ENCODE assay signal across 15 cellular contexts in the genomic region with DNA sequence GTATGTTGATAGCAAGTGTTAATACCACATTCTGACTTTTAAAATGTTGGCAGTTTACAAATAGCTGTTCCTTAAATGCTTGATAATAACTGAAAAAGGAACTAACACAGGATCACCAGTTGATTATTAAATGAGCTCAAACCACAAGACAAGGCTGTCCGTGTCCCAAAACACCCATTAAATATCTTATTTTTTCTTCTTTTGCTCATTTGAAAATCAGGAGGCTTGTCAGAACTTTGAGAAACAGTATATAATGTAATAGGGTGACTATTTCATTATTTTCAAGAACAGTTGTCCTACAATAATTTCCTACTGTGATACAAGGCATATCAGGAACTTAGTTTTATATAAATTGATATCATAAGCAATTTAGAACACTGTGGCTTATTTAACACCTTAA. TPM values are rescaled to one million over a fixed set of nuclear protein-coding genes. Genes with fewer than 3 reads are reported as not detected.
DNase-seq lines count a peak whose midpoint lies in the region; ATAC-seq, FAIRE-seq and TF ChIP-seq lines count a peak whose summit lies in the region.
"Had no signal": no experiment of that assay in that cellular context is flagged by ENCODE, and none has a peak within 500 bp of the region (broad histone marks: within the 10 kb centered on the region; RNA-seq: fewer than 3 reads in every experiment).

No MANE protein-coding gene starts in this region.

- H3K36me3 ChIP-seq in right atrium auricular region (no peaks in the 10 kb centered on the region), esophagus muscularis mucosa (peaks cover 0 to 5% (median 0%) of the 10 kb centered on the region in 4 donors), uterus (no peaks in the 10 kb centered on the region), kidney (ENCODE audit: control insufficient read depth in 1 of 2, insufficient read depth in 2 of 2, low read length in 2 of 2) (no peaks in the 10 kb centered on the region)

- H3K27me3 Mint-ChIP-seq in CD4-positive, alpha-beta T cell: peaks cover 15% of the 10 kb centered on the region
- H3K27me3 Mint-ChIP-seq in progenitor cell of endocrine pancreas: peaks cover 87% of the 10 kb centered on the region

- H3K4me3 Mint-ChIP-seq in CD4-positive, alpha-beta T cell: no peak overlapping the region
- no peak overlapping the region for H3K4me3 Mint-ChIP-seq in progenitor cell of endocrine pancreas (ENCODE audit: low read depth)
- H3K4me3 Mint-ChIP-seq: activated CD4-positive, alpha-beta memory T cell treated with anti-CD3 and anti-CD28 coated beads, Interleukin-2, amount 10 ng/mL, durations not matched to agents 7 days and 5 days; CD8-positive, alpha-beta T cell had no signal

- no peak for DNase-seq in right atrium auricular region (ENCODE audit: low spot score)
- no peak for DNase-seq in Right ventricle myocardium superior
- peak; percentile 88 for DNase-seq in NCI-H2029 treated with DMSO at 0.1 percent for 48 hours (lab: John Stamatoyannopoulos, UW)
- DNase-seq in esophagus muscularis mucosa (ENCODE audit: extremely low spot score): no peak
- no peak for DNase-seq in uterus
- no peak for DNase-seq in CD4-positive, alpha-beta T cell
- DNase-seq in progenitor cell of endocrine pancreas (ENCODE audit: low spot score, unreplicated experiment): no peak
- DNase-seq in kidney: no peak
- DNase-seq: activated CD4-positive, alpha-beta memory T cell treated with anti-CD3 and anti-CD28 coated beads, Interleukin-2, amount 10 ng/mL, durations not matched to agents 7 days and 5 days; CD8-positive, alpha-beta T cell; effector CD4-positive, alpha-beta T cell; NCI-H510A; T-helper 1 cell had no signal

- intact Hi-C loops in Right ventricle myocardium superior (cut with DNase I) (no loop called here), esophagus muscularis mucosa (cut with DNase I) (no loop called here), uterus (cut with DNase I; ENCODE audit: low total_unique reads) (no loop called here), kidney (cut with DNase I) (no loop called here)
- intact Hi-C loops in CD4-positive, alpha-beta T cell (cut with DNase I, micrococcal nuclease): loop anchor here in 1 of 2 experiments (10.0 kb wide), 1 partner anchor 542 kb away; a partner anchor contains a TSS

- TF ChIP-seq CTCF in right atrium auricular region (IDR thresholded peaks at IDR 0.05) (no peak), esophagus muscularis mucosa (IDR thresholded peaks at IDR 0.05) (no peak), uterus (IDR thresholded peaks at IDR 0.05) (no peak), progenitor cell of endocrine pancreas (IDR thresholded peaks at IDR 0.05; ENCODE audit: unreplicated experiment) (no peak), kidney (IDR thresholded peaks at IDR 0.05; ENCODE audit: borderline replicate concordance, extremely low read depth, insufficient read depth) (no peak)
- no peak for TF ChIP-seq CTCF in CD4-positive, alpha-beta T cell (IDR thresholded peaks at IDR 0.05)

- no peaks in the 10 kb centered on the region for H3K9me3 Mint-ChIP-seq in CD4-positive, alpha-beta T cell
- no peaks in the 10 kb centered on the region for H3K9me3 Mint-ChIP-seq in progenitor cell of endocrine pancreas (ENCODE audit: low read depth)
- H3K9me3 Mint-ChIP-seq: activated CD4-positive, alpha-beta memory T cell treated with anti-CD3 and anti-CD28 coated beads, Interleukin-2, amount 10 ng/mL, durations not matched to agents 7 days and 5 days; activated naive CD4-positive, alpha-beta T cell treated with anti-CD3 and anti-CD28 coated beads, Interleukin-2, amount 50 U/mL, for 72 hours; CD8-positive, alpha-beta T cell had no signal

- CTCF ChIA-PET in CD4-positive, alpha-beta T cell (lab: Charles Lee): interaction anchor here (0.9 to 4.8 kb wide), 2 partner anchors 13 to 43 kb away, joined by 3 to 23 read pairs; a partner anchor contains a TSS

- POLR2A ChIA-PET in CD4-positive, alpha-beta T cell (lab: Charles Lee): interaction anchor here (1.6 kb wide), 1 partner anchor 12 kb away, joined by 5 read pairs; a partner anchor contains a TSS

- H3K9me3 ChIP-seq in right atrium auricular region: no peaks in the 10 kb centered on the region
- H3K9me3 ChIP-seq in esophagus muscularis mucosa: no peaks in the 10 kb centered on the region
- no peaks in the 10 kb centered on the region for H3K9me3 ChIP-seq in uterus
- H3K9me3 ChIP-seq in CD4-positive, alpha-beta T cell (ENCODE audit: control insufficient read depth, low read length): no peaks in the 10 kb centered on the region
- H3K9me3 ChIP-seq in kidney (ENCODE audit: control insufficient read depth in 1 of 2, low read length in 2 of 2): no peaks in the 10 kb centered on the region

- peak overlapping the region in 1 of 2 donors; percentile 91 for H3K4me3 ChIP-seq in right atrium auricular region
- peak overlapping the region; percentile 24 to 98 (median 80) for H3K4me3 ChIP-seq in esophagus muscularis mucosa
- no peak overlapping the region for H3K4me3 ChIP-seq in uterus
- H3K4me3 ChIP-seq in kidney (ENCODE audit: low read length in 2 of 2): peak overlapping the region in 1 of 2 donors; percentile 28

- peaks cover 36% of the 10 kb centered on the region for H3K4me1 Mint-ChIP-seq in CD4-positive, alpha-beta T cell (ENCODE audit: low read depth)
- peaks cover 6% of the 10 kb centered on the region for H3K4me1 Mint-ChIP-seq in progenitor cell of endocrine pancreas (ENCODE audit: low read depth)

- no peak overlapping the region for H3K27ac Mint-ChIP-seq in CD4-positive, alpha-beta T cell
- H3K27ac Mint-ChIP-seq in progenitor cell of endocrine pancreas: no peak overlapping the region
- H3K27ac Mint-ChIP-seq: activated CD4-positive, alpha-beta memory T cell treated with anti-CD3 and anti-CD28 coated beads, Interleukin-2, amount 10 ng/mL, durations not matched to agents 7 days and 5 days; activated naive CD4-positive, alpha-beta T cell treated with anti-CD3 and anti-CD28 coated beads, Interleukin-2, amount 50 U/mL, for 72 hours; CD8-positive, alpha-beta T cell had no signal

- H3K36me3 Mint-ChIP-seq in CD4-positive, alpha-beta T cell (ENCODE audit: low read depth): peaks cover 20% of the 10 kb centered on the region
- no peaks in the 10 kb centered on the region for H3K36me3 Mint-ChIP-seq in progenitor cell of endocrine pancreas (ENCODE audit: insufficient read depth)

- H3K4me1 ChIP-seq in right atrium auricular region: peaks cover 0 to 8% of the 10 kb centered on the region in 2 donors
- H3K4me1 ChIP-seq in esophagus muscularis mucosa: peaks cover 2 to 34% (median 20%) of the 10 kb centered on the region in 4 donors
- no peaks in the 10 kb centered on the region for H3K4me1 ChIP-seq in uterus
- peaks cover 0 to 5% of the 10 kb centered on the region in 2 donors for H3K4me1 ChIP-seq in kidney (ENCODE audit: control insufficient read depth in 1 of 2, insufficient read depth in 1 of 2, low read depth in 1 of 2, low read length in 2 of 2)

- TF ChIP-seq EP300 in esophagus muscularis mucosa (IDR thresholded peaks at IDR 0.05): no peak

- no peaks in the 10 kb centered on the region for H3K27me3 ChIP-seq in right atrium auricular region
- no peaks in the 10 kb centered on the region for H3K27me3 ChIP-seq in esophagus muscularis mucosa
- H3K27me3 ChIP-seq in uterus: peaks cover 0 to 4% of the 10 kb centered on the region in 2 donors
- peaks cover 10% of the 10 kb centered on the region for H3K27me3 ChIP-seq in CD4-positive, alpha-beta T cell (ENCODE audit: control insufficient read depth, insufficient read depth, low read length)

- H3K9ac ChIP-seq in kidney (ENCODE audit: low read length in 2 of 2): no peak overlapping the region

- no peak for FAIRE-seq in kidney (lab: Jason Lieb, UNC)
- FAIRE-seq: HTR-8/SVneo had no signal

- peak overlapping the region; percentile 99 to 100 for H3K27ac ChIP-seq in right atrium auricular region
- H3K27ac ChIP-seq in esophagus muscularis mucosa (replicated peaks in 1 of 4): peak overlapping the region; percentile 68 to 99 (median 96)
- H3K27ac ChIP-seq in uterus: peak overlapping the region; percentile 9 to 99
- H3K27ac ChIP-seq in CD4-positive, alpha-beta T cell (ENCODE audit: low read depth, low read length): no peak overlapping the region
- H3K27ac ChIP-seq in kidney (ENCODE audit: low read depth in 2 of 2, low read length in 2 of 2): no peak overlapping the region

- TF ChIP-seq POLR2A in esophagus muscularis mucosa (IDR thresholded peaks at IDR 0.05; ENCODE audit: low read depth): no peak
- no peak for TF ChIP-seq POLR2A in uterus (IDR thresholded peaks at IDR 0.05)

- 12% methylated on average over 1 of the region's 1 CpG for WGBS in esophagus muscularis mucosa

- no peak for ATAC-seq in Right ventricle myocardium superior (ENCODE audit: poor library complexity)
- ATAC-seq in CD4-positive, alpha-beta T cell (ENCODE audit: poor library complexity): no peak
- ATAC-seq: activated naive CD4-positive, alpha-beta T cell treated with anti-CD3 and anti-CD28 coated beads, Interleukin-2, amount 50 U/mL, for 72 hours; CD8-positive, alpha-beta T cell had no signal

RNA-seq across cellular contexts. Expression of a gene that starts 2.7 kb away (rescaled TPM):
- total RNA-seq in right atrium auricular region (10 to 100 TPM; 11.3 to 15.9 TPM), Right ventricle myocardium superior (15.1 TPM), esophagus muscularis mucosa (10 to 100 TPM; 20.4 to 37.4 (median 27.0) TPM), uterus (100 to 1,000 TPM in 1 of 4 donors, 10 to 100 TPM in 3; 13.4 to 103 (median 22.2) TPM), progenitor cell of endocrine pancreas (0.26 and 0.33 TPM in 2 replicates), kidney (12.5 TPM)
- 1 to 10 TPM; 4.3 to 4.9 TPM for total RNA-seq in CD4-positive, alpha-beta T cell
- polyA plus RNA-seq in kidney (ENCODE audit: insufficient read depth, low read depth, low replicate concordance): 16.6 TPM

RNA-seq across cellular contexts. Expression of a gene that starts 12.7 kb away (rescaled TPM):
- total RNA-seq in right atrium auricular region (10 to 100 TPM; 36.1 to 68.8 TPM), Right ventricle myocardium superior (88.1 TPM), esophagus muscularis mucosa (10 to 100 TPM; 39.7 to 60.6 (median 42.9) TPM), uterus (10 to 100 TPM; 34.1 to 77.2 (median 64.1) TPM), progenitor cell of endocrine pancreas (49.0 and 55.4 TPM in 2 replicates), kidney (72.8 TPM)
- total RNA-seq in CD4-positive, alpha-beta T cell: 10 to 100 TPM; 43.5 to 44.0 TPM
- 50.1 TPM for polyA plus RNA-seq in kidney (ENCODE audit: insufficient read depth, low read depth, low replicate concordance)

Comparison
In these comparisons a context has a peak if more than half of its experiments do, and no peak if none do; other contexts are left out.
1. H3K27ac ChIP-seq: peak in right atrium auricular region (2 of 2), esophagus muscularis mucosa (4 of 4) and uterus (2 of 2); none in CD4-positive, alpha-beta T cell (single experiment) and kidney (0 of 2).
2. H3K4me3 ChIP-seq: peak in esophagus muscularis mucosa (4 of 4); none in uterus (0 of 2).